8 cellular contexts compared by ENCODE assay signal in the genomic region with DNA sequence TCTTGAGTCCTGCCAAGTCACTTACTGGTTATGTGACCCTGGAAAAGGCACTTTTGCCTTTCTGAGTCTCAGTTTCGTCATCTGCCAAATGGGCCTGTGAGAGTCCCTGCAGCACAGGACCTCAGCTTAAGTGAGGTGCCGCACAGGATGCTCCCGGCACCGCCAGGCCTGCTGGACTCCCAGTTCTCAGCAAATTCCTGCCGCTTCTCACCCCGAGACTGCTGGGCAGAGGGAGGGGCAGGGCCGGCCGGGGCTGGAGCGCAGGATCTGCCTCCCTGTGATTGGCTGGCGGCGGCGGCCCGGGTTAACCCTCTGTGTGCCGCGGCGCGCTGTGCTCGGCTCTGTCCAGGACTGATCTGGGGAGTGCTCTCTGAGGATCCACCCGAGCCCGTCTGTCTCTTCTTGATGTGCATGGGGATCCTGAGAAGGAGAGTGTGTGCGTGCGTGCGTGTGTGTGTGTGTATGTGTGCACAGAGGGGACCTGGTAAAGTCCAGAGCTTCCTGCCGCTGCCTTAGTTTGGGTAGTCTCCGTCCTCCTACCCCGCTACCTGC. TPM values are rescaled to one million over a fixed set of nuclear protein-coding genes. Genes with fewer than 3 reads are reported as not detected.
A peak's percentile ranks its signal among the peaks of the same experiment; 100 is the strongest.
DNase-seq lines count a peak whose midpoint lies in the region; ATAC-seq, FAIRE-seq and TF ChIP-seq lines count a peak whose summit lies in the region.

No MANE protein-coding gene starts in this region.

- H3K4me1 Mint-ChIP-seq in activated T-helper 17 cell treated with anti-CD3 and anti-CD28 coated beads, Interleukin-2, amount 50 U/mL, for 72 hours: peaks cover 12% of the 10 kb centered on the region
- peaks cover 26% of the 10 kb centered on the region for H3K4me1 Mint-ChIP-seq in neural crest cell

- TF ChIP-seq EP300 in A549 (IDR thresholded peaks at IDR 0.05): no peak

- peaks cover 47% of the 10 kb centered on the region for H3K79me2 ChIP-seq in MM.1S (ENCODE audit: low read length)

- H3K9ac ChIP-seq in MM.1S (ENCODE audit: low read length): no peak overlapping the region

- peaks cover 32% of the 10 kb centered on the region for H3K4me1 ChIP-seq in A549
- H3K4me1 ChIP-seq in MM.1S (ENCODE audit: low read length): no peaks in the 10 kb centered on the region

- H3K9me2 ChIP-seq in MM.1S (replicated peaks; ENCODE audit: insufficient read depth, low read length): no peaks in the 10 kb centered on the region

- H3K4me3 Mint-ChIP-seq in activated T-helper 17 cell treated with anti-CD3 and anti-CD28 coated beads, Interleukin-2, amount 50 U/mL, for 72 hours: peak overlapping the region; percentile 86
- peak overlapping the region; percentile 88 for H3K4me3 Mint-ChIP-seq in neural crest cell

- H3K27me3 ChIP-seq in MM.1S (replicated peaks; ENCODE audit: insufficient read depth, low read length): no peaks in the 10 kb centered on the region

- peak overlapping the region; percentile 74 for H3K27ac Mint-ChIP-seq in activated T-helper 17 cell treated with anti-CD3 and anti-CD28 coated beads, Interleukin-2, amount 50 U/mL, for 72 hours
- H3K27ac Mint-ChIP-seq in neural crest cell (ENCODE audit: unreplicated experiment): peak overlapping the region; percentile 59

- peaks cover 73% of the 10 kb centered on the region for H3K36me3 Mint-ChIP-seq in activated T-helper 17 cell treated with anti-CD3 and anti-CD28 coated beads, Interleukin-2, amount 50 U/mL, for 72 hours (ENCODE audit: low read depth)
- peaks cover 9% of the 10 kb centered on the region for H3K36me3 Mint-ChIP-seq in neural crest cell (ENCODE audit: low read depth)

- H3K9me3 ChIP-seq in A549 (no peaks in the 10 kb centered on the region), MM.1S (replicated peaks; ENCODE audit: insufficient read depth, low read length) (no peaks in the 10 kb centered on the region)

- peak overlapping the region; percentile 97 for H3K4me2 ChIP-seq in A549
- H3K4me2 ChIP-seq in MM.1S (ENCODE audit: low read depth, low read length): peak overlapping the region; percentile 62; the same call in 1 of the 2 replicates

- ATAC-seq in A549 (peak; percentile 69 to 87), HG03460 (IDR thresholded peaks at IDR 0.05; ENCODE audit: unreplicated experiment) (no peak)
- ATAC-seq in activated T-helper 17 cell treated with anti-CD3 and anti-CD28 coated beads, Interleukin-2, amount 50 U/mL, for 72 hours (replicated peaks): peak; percentile 79

- FAIRE-seq in A549 (lab: Jason Lieb, UNC): no peak
- no peak for FAIRE-seq in frontal cortex (lab: Jason Lieb, UNC)

- H3K27me3 Mint-ChIP-seq in activated T-helper 17 cell treated with anti-CD3 and anti-CD28 coated beads, Interleukin-2, amount 50 U/mL, for 72 hours: no peaks in the 10 kb centered on the region
- no peaks in the 10 kb centered on the region for H3K27me3 Mint-ChIP-seq in neural crest cell (ENCODE audit: low read depth)

- peaks cover 4% of the 10 kb centered on the region; the same call in 1 of the 2 replicates for H4K20me1 ChIP-seq in MM.1S (ENCODE audit: insufficient read depth, low read length)

- H3K27ac ChIP-seq in A549 (peak overlapping the region; percentile 74 to 85), MM.1S (ENCODE audit: low read length) (no peak overlapping the region)

- WGBS in A549 (ENCODE audit: missing lambda C conversion rate): 61% methylated on average over 6 of the region's 26 CpGs

- DNase-seq in A549 (ENCODE audit: low read depth in 1 of 2, low spot score in 1 of 2) (peak; percentile 82 to 92), GM10266 (ENCODE audit: extremely low spot score) (peak; percentile 80), MM.1S (no peak), frontal cortex (ENCODE audit: low spot score in 2 of 2) (peak; percentile 74 to 76), neural crest cell (ENCODE audit: low read depth, low spot score) (peak; percentile 68), SKM-1 treated with dmso at 0.1 percent for 144 hours (lab: John Stamatoyannopoulos, UW; ENCODE audit: unreplicated experiment) (no peak)

- H3F3A ChIP-seq in MM.1S (ENCODE audit: insufficient read depth, low read length): no peaks in the 10 kb centered on the region

- peak in 1 of 2 experiments; percentile 22; a peak in 1 of 5 replicates for TF ChIP-seq RAD21 in A549 (conservative IDR thresholded peaks at IDR 0.05 in 1 of 2, IDR thresholded peaks at IDR 0.05 in 1 of 2)

- POLR2A ChIA-PET in A549 (lab: Yijun Ruan, JAX): interaction anchor here (0.5 to 2.9 kb wide), 7 partner anchors 10 to 524 kb away, joined by 3 to 43 read pairs (median 5); a partner anchor contains a TSS

- no peak overlapping the region for H2AFZ ChIP-seq in MM.1S (ENCODE audit: low read length)

- H3K4me3 ChIP-seq in A549: peak overlapping the region; percentile 53
- peak overlapping the region; percentile 37; the same call in 1 of the 2 replicates for H3K4me3 ChIP-seq in MM.1S (ENCODE audit: low read length)

- peak; percentile 39; the same call in 2 of the 3 replicates for TF ChIP-seq CTCF in A549 (IDR thresholded peaks at IDR 0.05)
- TF ChIP-seq CTCF in GM10266 (IDR thresholded peaks at IDR 0.05; ENCODE audit: control insufficient read depth, insufficient read depth, low read depth, missing control alignments): peak; percentile 26
- TF ChIP-seq CTCF in MM.1S (IDR thresholded peaks at IDR 0.05; ENCODE audit: low read length): no peak
- TF ChIP-seq CTCF in neural crest cell (conservative IDR thresholded peaks at IDR 0.05): peak; percentile 49

- H3K9me3 Mint-ChIP-seq in activated T-helper 17 cell treated with anti-CD3 and anti-CD28 coated beads, Interleukin-2, amount 50 U/mL, for 72 hours: no peaks in the 10 kb centered on the region
- no peaks in the 10 kb centered on the region for H3K9me3 Mint-ChIP-seq in neural crest cell

- CTCF ChIA-PET in A549 (lab: Yijun Ruan, JAX): interaction anchor here (0.6 to 72.2 kb wide), 29 partner anchors 2 to 276 kb away, joined by 3 to 2657 read pairs (median 3); a partner anchor contains a TSS

- no peaks in the 10 kb centered on the region for H3K36me3 ChIP-seq in MM.1S (replicated peaks; ENCODE audit: insufficient read depth, low read length)

- no peak for TF ChIP-seq POLR2A in A549 (IDR thresholded peaks at IDR 0.05; ENCODE audit: low read length)

TF ChIP-seq in A549, 52 proteins besides CTCF, POLR2A, EP300 and RAD21 (continues in another document):
- TF ChIP-seq, protein P1, sequence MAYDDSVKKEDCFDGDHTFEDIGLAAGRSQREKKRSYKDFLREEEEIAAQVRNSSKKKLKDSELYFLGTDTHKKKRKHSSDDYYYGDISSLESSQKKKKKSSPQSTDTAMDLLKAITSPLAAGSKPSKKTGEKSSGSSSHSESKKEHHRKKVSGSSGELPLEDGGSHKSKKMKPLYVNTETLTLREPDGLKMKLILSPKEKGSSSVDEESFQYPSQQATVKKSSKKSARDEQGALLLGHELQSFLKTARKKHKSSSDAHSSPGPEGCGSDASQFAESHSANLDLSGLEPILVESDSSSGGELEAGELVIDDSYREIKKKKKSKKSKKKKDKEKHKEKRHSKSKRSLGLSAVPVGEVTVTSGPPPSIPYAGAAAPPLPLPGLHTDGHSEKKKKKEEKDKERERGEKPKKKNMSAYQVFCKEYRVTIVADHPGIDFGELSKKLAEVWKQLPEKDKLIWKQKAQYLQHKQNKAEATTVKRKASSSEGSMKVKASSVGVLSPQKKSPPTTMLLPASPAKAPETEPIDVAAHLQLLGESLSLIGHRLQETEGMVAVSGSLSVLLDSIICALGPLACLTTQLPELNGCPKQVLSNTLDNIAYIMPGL (CRISPR knock-in tag; IDR thresholded peaks at IDR 0.05; ENCODE audit: borderline replicate concordance): no peak
- TF ChIP-seq, protein P2, sequence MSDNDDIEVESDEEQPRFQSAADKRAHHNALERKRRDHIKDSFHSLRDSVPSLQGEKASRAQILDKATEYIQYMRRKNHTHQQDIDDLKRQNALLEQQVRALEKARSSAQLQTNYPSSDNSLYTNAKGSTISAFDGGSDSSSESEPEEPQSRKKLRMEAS (IDR thresholded peaks at IDR 0.05): 0 out of 2 replicates have a peak, but pooled peaks have one; percentile 15
- no peak for TF ChIP-seq MAZ (IDR thresholded peaks at IDR 0.05; ENCODE audit: borderline replicate concordance, low read depth, low read length)
- TF ChIP-seq, protein P3, sequence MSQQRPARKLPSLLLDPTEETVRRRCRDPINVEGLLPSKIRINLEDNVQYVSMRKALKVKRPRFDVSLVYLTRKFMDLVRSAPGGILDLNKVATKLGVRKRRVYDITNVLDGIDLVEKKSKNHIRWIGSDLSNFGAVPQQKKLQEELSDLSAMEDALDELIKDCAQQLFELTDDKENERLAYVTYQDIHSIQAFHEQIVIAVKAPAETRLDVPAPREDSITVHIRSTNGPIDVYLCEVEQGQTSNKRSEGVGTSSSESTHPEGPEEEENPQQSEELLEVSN (IDR thresholded peaks at IDR 0.05; ENCODE audit: borderline replicate concordance, low read depth): no peak
- peak; percentile 55 for TF ChIP-seq KDM5A (IDR thresholded peaks at IDR 0.05)
- TF ChIP-seq ZFP36 (IDR thresholded peaks at IDR 0.05; ENCODE audit: borderline replicate concordance, partially characterized antibody): peak; percentile 50

RNA-seq across cellular contexts. Expression of a gene that starts 8.6 kb away (rescaled TPM):
- polyA plus RNA-seq in A549 (2011; rRNA removed) (1.1 and 2.1 TPM in 2 replicates), A549 (2017; fragmentation: RNase III; extraction: RNeasy Plus Mini Kit Qiagen cat#74134 plus additional on column Dnase treatment) (7.4 to 8.6 TPM (median 8.0 TPM) in 3 replicates)
- 2.2 and 3.1 TPM in 2 replicates for polyA plus RNA-seq in A549 (2012; cell fraction: cytosol; rRNA removed)
- 6.5 and 9.1 TPM in 2 replicates for polyA plus RNA-seq in A549 (2012; cell fraction: nucleus; rRNA removed)
- polyA minus RNA-seq in A549 (2011; rRNA and poly(A)+ RNA removed): 2.6 and 4.2 TPM in 2 replicates
- 10 to 100 TPM; 14.7 to 23.4 TPM for total RNA-seq in activated T-helper 17 cell treated with anti-CD3 and anti-CD28 coated beads, Interleukin-2, amount 50 U/mL, for 72 hours
- total RNA-seq in frontal cortex (2.4 TPM), neural crest cell (25.6 and 25.9 TPM in 2 replicates)

RNA-seq across cellular contexts. Expression of a gene that starts 18.9 kb away (rescaled TPM):
- 47.1 and 48.0 TPM in 2 replicates for polyA plus RNA-seq in A549 (2011; rRNA removed)
- 84.7 and 94.6 TPM in 2 replicates for polyA plus RNA-seq in A549 (2012; cell fraction: cytosol; rRNA removed)
- polyA plus RNA-seq in A549 (2012; cell fraction: nucleus; rRNA removed): 108 and 113 TPM in 2 replicates
- 48.6 to 52.3 TPM (median 51.8 TPM) in 3 replicates for polyA plus RNA-seq in A549 (2017; fragmentation: RNase III; extraction: RNeasy Plus Mini Kit Qiagen cat#74134 plus additional on column Dnase treatment)
- polyA minus RNA-seq in A549 (2011; rRNA and poly(A)+ RNA removed): 88.9 and 139 TPM in 2 replicates
- total RNA-seq in activated T-helper 17 cell treated with anti-CD3 and anti-CD28 coated beads, Interleukin-2, amount 50 U/mL, for 72 hours: 100 to 1,000 TPM; 103 to 123 TPM
- total RNA-seq in frontal cortex: 13.0 TPM
- total RNA-seq in neural crest cell: 23.8 and 25.5 TPM in 2 replicates

RNA-seq across cellular contexts. Expression of a gene that starts 46.3 kb away (rescaled TPM):
- polyA plus RNA-seq in A549 (2011; rRNA removed) (1.3 and 1.7 TPM in 2 replicates), A549 (2017; fragmentation: RNase III; extraction: RNeasy Plus Mini Kit Qiagen cat#74134 plus additional on column Dnase treatment) (1.8 to 2.6 TPM (median 2.0 TPM) in 3 replicates)
- 1.7 and 2.0 TPM in 2 replicates for polyA plus RNA-seq in A549 (2012; cell fraction: cytosol; rRNA removed)
- polyA plus RNA-seq in A549 (2012; cell fraction: nucleus; rRNA removed): 0.98 and 1.4 TPM in 2 replicates
- polyA minus RNA-seq in A549 (2011; rRNA and poly(A)+ RNA removed): 1.6 and 2.8 TPM in 2 replicates
- total RNA-seq in activated T-helper 17 cell treated with anti-CD3 and anti-CD28 coated beads, Interleukin-2, amount 50 U/mL, for 72 hours: not detected
- total RNA-seq in frontal cortex (not detected), neural crest cell (0.21 TPM in 1 of 2 replicates, not detected in the other)

Comparison
In these comparisons a context has a peak if more than half of its experiments do, and no peak if none do; other contexts are left out.
1. DNase-seq: peak in A549 (2 of 2), GM10266 (single experiment), frontal cortex (2 of 2) and neural crest cell (single experiment); none in MM.1S (single experiment) and SKM-1 treated with dmso at 0.1 percent for 144 hours (single experiment).